Comparison of ENCODE assay signal across 1 cellular context in genomic region chr16:87491522-87492240, GRCh38.
A peak's percentile ranks its signal among the peaks of the same experiment; 100 is the strongest.
TF ChIP-seq lines count a peak whose summit lies in the region.
"Not testable (repeated sequence)": the region's sequence is repeated elsewhere in the genome, so short reads cannot be mapped to it uniquely, and the experiment has no call there.

No MANE protein-coding gene starts in this region.

TF ChIP-seq in HepG2, 621 proteins besides CTCF, POLR2A, EP300 and RAD21 (continued from another document and continues in another):
- TF ChIP-seq ZNF138 (CRISPR knock-in tag; IDR thresholded peaks at IDR 0.05; ENCODE audit: low read depth) = 0 out of 2 replicates have a peak, but pooled peaks have one; percentile 75
- TF ChIP-seq, protein P1, sequence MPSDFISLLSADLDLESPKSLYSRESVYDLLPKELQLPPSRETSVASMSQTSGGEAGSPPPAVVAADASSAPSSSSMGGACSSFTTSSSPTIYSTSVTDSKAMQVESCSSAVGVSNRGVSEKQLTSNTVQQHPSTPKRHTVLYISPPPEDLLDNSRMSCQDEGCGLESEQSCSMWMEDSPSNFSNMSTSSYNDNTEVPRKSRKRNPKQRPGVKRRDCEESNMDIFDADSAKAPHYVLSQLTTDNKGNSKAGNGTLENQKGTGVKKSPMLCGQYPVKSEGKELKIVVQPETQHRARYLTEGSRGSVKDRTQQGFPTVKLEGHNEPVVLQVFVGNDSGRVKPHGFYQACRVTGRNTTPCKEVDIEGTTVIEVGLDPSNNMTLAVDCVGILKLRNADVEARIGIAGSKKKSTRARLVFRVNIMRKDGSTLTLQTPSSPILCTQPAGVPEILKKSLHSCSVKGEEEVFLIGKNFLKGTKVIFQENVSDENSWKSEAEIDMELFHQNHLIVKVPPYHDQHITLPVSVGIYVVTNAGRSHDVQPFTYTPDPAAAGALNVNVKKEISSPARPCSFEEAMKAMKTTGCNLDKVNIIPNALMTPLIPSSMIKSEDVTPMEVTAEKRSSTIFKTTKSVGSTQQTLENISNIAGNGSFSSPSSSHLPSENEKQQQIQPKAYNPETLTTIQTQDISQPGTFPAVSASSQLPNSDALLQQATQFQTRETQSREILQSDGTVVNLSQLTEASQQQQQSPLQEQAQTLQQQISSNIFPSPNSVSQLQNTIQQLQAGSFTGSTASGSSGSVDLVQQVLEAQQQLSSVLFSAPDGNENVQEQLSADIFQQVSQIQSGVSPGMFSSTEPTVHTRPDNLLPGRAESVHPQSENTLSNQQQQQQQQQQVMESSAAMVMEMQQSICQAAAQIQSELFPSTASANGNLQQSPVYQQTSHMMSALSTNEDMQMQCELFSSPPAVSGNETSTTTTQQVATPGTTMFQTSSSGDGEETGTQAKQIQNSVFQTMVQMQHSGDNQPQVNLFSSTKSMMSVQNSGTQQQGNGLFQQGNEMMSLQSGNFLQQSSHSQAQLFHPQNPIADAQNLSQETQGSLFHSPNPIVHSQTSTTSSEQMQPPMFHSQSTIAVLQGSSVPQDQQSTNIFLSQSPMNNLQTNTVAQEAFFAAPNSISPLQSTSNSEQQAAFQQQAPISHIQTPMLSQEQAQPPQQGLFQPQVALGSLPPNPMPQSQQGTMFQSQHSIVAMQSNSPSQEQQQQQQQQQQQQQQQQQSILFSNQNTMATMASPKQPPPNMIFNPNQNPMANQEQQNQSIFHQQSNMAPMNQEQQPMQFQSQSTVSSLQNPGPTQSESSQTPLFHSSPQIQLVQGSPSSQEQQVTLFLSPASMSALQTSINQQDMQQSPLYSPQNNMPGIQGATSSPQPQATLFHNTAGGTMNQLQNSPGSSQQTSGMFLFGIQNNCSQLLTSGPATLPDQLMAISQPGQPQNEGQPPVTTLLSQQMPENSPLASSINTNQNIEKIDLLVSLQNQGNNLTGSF (CRISPR knock-in tag; IDR thresholded peaks at IDR 0.05) = peak; percentile 43; the same call in 1 of the 2 replicates
- peak; percentile 27; the same call in 1 of the 2 replicates for TF ChIP-seq PATZ1 (CRISPR knock-in tag; IDR thresholded peaks at IDR 0.05)
- TF ChIP-seq HNRNPK (IDR thresholded peaks at IDR 0.05; ENCODE audit: low read depth, low read length, poor library complexity, severe bottlenecking) = peak; percentile 25
- 0 out of 2 replicates have a peak, but pooled peaks have one; percentile 44 for TF ChIP-seq ZNF567 (CRISPR knock-in tag; IDR thresholded peaks at IDR 0.05; ENCODE audit: borderline replicate concordance)
- peak; percentile 65 for TF ChIP-seq RBFOX2 (IDR thresholded peaks at IDR 0.05; ENCODE audit: low read depth, low read length)
- TF ChIP-seq, protein P2, sequence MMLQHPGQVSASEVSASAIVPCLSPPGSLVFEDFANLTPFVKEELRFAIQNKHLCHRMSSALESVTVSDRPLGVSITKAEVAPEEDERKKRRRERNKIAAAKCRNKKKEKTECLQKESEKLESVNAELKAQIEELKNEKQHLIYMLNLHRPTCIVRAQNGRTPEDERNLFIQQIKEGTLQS (CRISPR knock-in tag; IDR thresholded peaks at IDR 0.05) = 0 out of 2 replicates have a peak, but pooled peaks have one; percentile 18
- peak; percentile 78 for TF ChIP-seq ARNT2 (CRISPR knock-in tag; IDR thresholded peaks at IDR 0.05; ENCODE audit: low read depth)
- TF ChIP-seq PHF20 (CRISPR knock-in tag; IDR thresholded peaks at IDR 0.05) = peak; percentile 23; the same call in 1 of the 2 replicates
- TF ChIP-seq ZNF891 (CRISPR knock-in tag; IDR thresholded peaks at IDR 0.05) = 0 out of 2 replicates have a peak, but pooled peaks have one; percentile 17
- peak; percentile 80; the same call in 1 of the 2 replicates for TF ChIP-seq ARHGAP35 (CRISPR knock-in tag; IDR thresholded peaks at IDR 0.05; ENCODE audit: borderline replicate concordance)
- not testable (repeated sequence) for TF ChIP-seq ZBTB40 (IDR thresholded peaks at IDR 0.05)
- 0 out of 2 replicates have a peak, but pooled peaks have one; percentile 56 for TF ChIP-seq ZBTB40 (CRISPR knock-in tag; IDR thresholded peaks at IDR 0.05)
- 0 out of 2 replicates have a peak, but pooled peaks have one; percentile 22 for TF ChIP-seq ZNF331 (CRISPR knock-in tag; IDR thresholded peaks at IDR 0.05)
- TF ChIP-seq, protein P3, sequence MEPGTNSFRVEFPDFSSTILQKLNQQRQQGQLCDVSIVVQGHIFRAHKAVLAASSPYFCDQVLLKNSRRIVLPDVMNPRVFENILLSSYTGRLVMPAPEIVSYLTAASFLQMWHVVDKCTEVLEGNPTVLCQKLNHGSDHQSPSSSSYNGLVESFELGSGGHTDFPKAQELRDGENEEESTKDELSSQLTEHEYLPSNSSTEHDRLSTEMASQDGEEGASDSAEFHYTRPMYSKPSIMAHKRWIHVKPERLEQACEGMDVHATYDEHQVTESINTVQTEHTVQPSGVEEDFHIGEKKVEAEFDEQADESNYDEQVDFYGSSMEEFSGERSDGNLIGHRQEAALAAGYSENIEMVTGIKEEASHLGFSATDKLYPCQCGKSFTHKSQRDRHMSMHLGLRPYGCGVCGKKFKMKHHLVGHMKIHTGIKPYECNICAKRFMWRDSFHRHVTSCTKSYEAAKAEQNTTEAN (CRISPR knock-in tag; conservative IDR thresholded peaks at IDR 0.05) = 0 out of 2 replicates have a peak, but pooled peaks have one; percentile 38
- peak; percentile 14 for TF ChIP-seq SKI (IDR thresholded peaks at IDR 0.05; ENCODE audit: partially characterized antibody)
- TF ChIP-seq BATF2 (CRISPR knock-in tag; IDR thresholded peaks at IDR 0.05) = 0 out of 2 replicates have a peak, but pooled peaks have one; percentile 30
- TF ChIP-seq, protein P4, sequence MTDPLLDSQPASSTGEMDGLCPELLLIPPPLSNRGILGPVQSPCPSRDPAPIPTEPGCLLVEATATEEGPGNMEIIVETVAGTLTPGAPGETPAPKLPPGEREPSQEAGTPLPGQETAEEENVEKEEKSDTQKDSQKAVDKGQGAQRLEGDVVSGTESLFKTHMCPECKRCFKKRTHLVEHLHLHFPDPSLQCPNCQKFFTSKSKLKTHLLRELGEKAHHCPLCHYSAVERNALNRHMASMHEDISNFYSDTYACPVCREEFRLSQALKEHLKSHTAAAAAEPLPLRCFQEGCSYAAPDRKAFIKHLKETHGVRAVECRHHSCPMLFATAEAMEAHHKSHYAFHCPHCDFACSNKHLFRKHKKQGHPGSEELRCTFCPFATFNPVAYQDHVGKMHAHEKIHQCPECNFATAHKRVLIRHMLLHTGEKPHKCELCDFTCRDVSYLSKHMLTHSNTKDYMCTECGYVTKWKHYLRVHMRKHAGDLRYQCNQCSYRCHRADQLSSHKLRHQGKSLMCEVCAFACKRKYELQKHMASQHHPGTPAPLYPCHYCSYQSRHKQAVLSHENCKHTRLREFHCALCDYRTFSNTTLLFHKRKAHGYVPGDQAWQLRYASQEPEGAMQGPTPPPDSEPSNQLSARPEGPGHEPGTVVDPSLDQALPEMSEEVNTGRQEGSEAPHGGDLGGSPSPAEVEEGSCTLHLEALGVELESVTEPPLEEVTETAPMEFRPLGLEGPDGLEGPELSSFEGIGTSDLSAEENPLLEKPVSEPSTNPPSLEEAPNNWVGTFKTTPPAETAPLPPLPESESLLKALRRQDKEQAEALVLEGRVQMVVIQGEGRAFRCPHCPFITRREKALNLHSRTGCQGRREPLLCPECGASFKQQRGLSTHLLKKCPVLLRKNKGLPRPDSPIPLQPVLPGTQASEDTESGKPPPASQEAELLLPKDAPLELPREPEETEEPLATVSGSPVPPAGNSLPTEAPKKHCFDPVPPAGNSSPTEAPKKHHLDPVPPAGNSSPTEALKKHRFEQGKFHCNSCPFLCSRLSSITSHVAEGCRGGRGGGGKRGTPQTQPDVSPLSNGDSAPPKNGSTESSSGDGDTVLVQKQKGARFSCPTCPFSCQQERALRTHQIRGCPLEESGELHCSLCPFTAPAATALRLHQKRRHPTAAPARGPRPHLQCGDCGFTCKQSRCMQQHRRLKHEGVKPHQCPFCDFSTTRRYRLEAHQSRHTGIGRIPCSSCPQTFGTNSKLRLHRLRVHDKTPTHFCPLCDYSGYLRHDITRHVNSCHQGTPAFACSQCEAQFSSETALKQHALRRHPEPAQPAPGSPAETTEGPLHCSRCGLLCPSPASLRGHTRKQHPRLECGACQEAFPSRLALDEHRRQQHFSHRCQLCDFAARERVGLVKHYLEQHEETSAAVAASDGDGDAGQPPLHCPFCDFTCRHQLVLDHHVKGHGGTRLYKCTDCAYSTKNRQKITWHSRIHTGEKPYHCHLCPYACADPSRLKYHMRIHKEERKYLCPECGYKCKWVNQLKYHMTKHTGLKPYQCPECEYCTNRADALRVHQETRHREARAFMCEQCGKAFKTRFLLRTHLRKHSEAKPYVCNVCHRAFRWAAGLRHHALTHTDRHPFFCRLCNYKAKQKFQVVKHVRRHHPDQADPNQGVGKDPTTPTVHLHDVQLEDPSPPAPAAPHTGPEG (CRISPR knock-in tag; IDR thresholded peaks at IDR 0.05) = peak; percentile 56; the same call in 1 of the 2 replicates
- TF ChIP-seq ZNF263 (CRISPR knock-in tag; IDR thresholded peaks at IDR 0.05) = 0 out of 2 replicates have a peak, but pooled peaks have one; percentile 30
- TF ChIP-seq SAP130 (CRISPR knock-in tag; IDR thresholded peaks at IDR 0.05; ENCODE audit: low read depth) = peak; percentile 68
- TF ChIP-seq, protein P5, sequence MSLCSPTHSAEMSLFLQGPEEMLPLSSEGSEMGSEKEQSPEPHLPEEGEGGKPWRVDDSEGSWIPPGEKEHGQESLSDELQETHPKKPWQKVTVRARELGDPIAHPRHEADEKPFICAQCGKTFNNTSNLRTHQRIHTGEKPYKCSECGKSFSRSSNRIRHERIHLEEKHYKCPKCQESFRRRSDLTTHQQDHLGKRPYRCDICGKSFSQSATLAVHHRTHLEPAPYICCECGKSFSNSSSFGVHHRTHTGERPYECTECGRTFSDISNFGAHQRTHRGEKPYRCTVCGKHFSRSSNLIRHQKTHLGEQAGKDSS (CRISPR knock-in tag; IDR thresholded peaks at IDR 0.05; ENCODE audit: borderline replicate concordance, low read depth) = peak; percentile 67; the same call in 1 of the 2 replicates
- TF ChIP-seq HDAC1 (CRISPR knock-in tag; IDR thresholded peaks at IDR 0.05) = peak; percentile 53; the same call in 1 of the 2 replicates
- 0 out of 2 replicates have a peak, but pooled peaks have one; percentile 38 for TF ChIP-seq ZNF205 (CRISPR knock-in tag; IDR thresholded peaks at IDR 0.05)
- TF ChIP-seq CENPT (CRISPR knock-in tag; IDR thresholded peaks at IDR 0.05; ENCODE audit: low read depth) = 0 out of 2 replicates have a peak, but pooled peaks have one; percentile 42
